8 cellular contexts compared by ENCODE assay signal in genomic region chr2:239239607-239240479, GRCh38.
DNase-seq lines count a peak whose midpoint lies in the region; ATAC-seq and TF ChIP-seq lines count a peak whose summit lies in the region.
"Had no signal": no experiment of that assay in that cellular context is flagged by ENCODE, and none has a peak within 500 bp of the region (broad histone marks: within the 10 kb centered on the region; RNA-seq: fewer than 3 reads in every experiment).

No MANE protein-coding gene starts in this region.

- TF ChIP-seq CTCF in colonic mucosa (IDR thresholded peaks at IDR 0.05) (no peak), lower lobe of right lung (IDR thresholded peaks at IDR 0.05) (no peak), stomach (IDR thresholded peaks at IDR 0.05) (no peak)

- DNase-seq in NCI-H526 treated with DMSO at 0.1 percent for 48 hours (lab: John Stamatoyannopoulos, UW) (peak; percentile 69), colonic mucosa (no peak), lower lobe of right lung (no peak), stomach (no peak), NCI-H1436 treated with DMSO at 0.1 percent for 48 hours (lab: John Stamatoyannopoulos, UW) (no peak), NCI-H2196 treated with DMSO at 0.1 percent for 48 hours (lab: John Stamatoyannopoulos, UW; ENCODE audit: unreplicated experiment) (no peak)
- no peak for DNase-seq in effector CD4-positive, alpha-beta T cell
- DNase-seq: NCI-H1930 had no signal

- intact Hi-C loops in colonic mucosa (cut with DNase I) (no loop called here), lower lobe of right lung (cut with DNase I) (no loop called here), stomach (cut with DNase I; ENCODE audit: low total_unique reads) (no loop called here)

- H3K9me3 ChIP-seq in colonic mucosa (no peaks in the 10 kb centered on the region), lower lobe of right lung (no peaks in the 10 kb centered on the region), stomach (no peaks in the 10 kb centered on the region)

- H3K4me1 ChIP-seq in colonic mucosa (peaks cover 6% of the 10 kb centered on the region), lower lobe of right lung (peaks cover 25% of the 10 kb centered on the region), stomach (peaks cover 0 to 56% (median 24%) of the 10 kb centered on the region in 4 donors)

- H3K27ac ChIP-seq in colonic mucosa (peak overlapping the region; percentile 22), lower lobe of right lung (peak overlapping the region; percentile 69), stomach (peak overlapping the region in 4 of 5 donors; percentile 26 to 76 (median 68))

- ATAC-seq in lower lobe of right lung, result peak; percentile 54 to 71

- no peak for TF ChIP-seq POLR2A in stomach (IDR thresholded peaks at IDR 0.05)

- H3K4me3 ChIP-seq in colonic mucosa (no peak overlapping the region), lower lobe of right lung (peak overlapping the region; percentile 11), stomach (peak overlapping the region in 1 of 4 donors; percentile 16)

- H3K27me3 ChIP-seq in colonic mucosa (no peaks in the 10 kb centered on the region), lower lobe of right lung (ENCODE audit: low read depth) (no peaks in the 10 kb centered on the region), stomach (no peaks in the 10 kb centered on the region)

- H3K9ac ChIP-seq in colonic mucosa (ENCODE audit: low read depth in 2 of 2, low read length in 2 of 2), result no peak overlapping the region

- no peak for TF ChIP-seq EP300 in stomach (IDR thresholded peaks at IDR 0.05)

- 66 to 80% (median 77%) methylated on average over 27 to 30 of the region's 30 CpGs for WGBS in stomach, 5 donors

- H3K36me3 ChIP-seq in colonic mucosa, result no peaks in the 10 kb centered on the region
- no peaks in the 10 kb centered on the region for H3K36me3 ChIP-seq in lower lobe of right lung
- H3K36me3 ChIP-seq in stomach, result peaks cover 0 to 5% (median 0%) of the 10 kb centered on the region in 4 donors
